In the genomic region with DNA sequence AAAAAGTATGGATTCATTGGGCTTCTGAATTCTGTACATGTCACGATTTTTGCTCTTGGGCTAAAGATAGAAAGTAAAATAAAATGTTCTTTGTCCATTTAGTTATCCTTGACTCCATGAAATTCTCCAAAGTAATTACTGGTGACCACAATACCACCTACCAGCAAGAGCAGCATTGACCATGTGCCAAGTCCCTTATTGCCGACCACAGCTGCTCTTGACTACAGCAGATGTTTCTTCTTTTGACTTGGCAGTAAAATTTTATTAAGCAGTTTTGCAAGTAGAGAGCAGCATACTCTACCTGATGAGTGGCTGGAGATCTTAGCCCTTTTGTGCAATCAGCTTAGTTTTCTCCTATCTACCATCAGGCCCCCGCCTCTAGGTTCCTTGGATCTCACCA, we compare ENCODE assay signal across 1 cellular context.
TF ChIP-seq lines count a peak whose summit lies in the region.

No MANE protein-coding gene starts in this region.

TF ChIP-seq in HepG2, 621 proteins besides CTCF, POLR2A, EP300 and RAD21 (continued from another document):
- TF ChIP-seq, protein P1, sequence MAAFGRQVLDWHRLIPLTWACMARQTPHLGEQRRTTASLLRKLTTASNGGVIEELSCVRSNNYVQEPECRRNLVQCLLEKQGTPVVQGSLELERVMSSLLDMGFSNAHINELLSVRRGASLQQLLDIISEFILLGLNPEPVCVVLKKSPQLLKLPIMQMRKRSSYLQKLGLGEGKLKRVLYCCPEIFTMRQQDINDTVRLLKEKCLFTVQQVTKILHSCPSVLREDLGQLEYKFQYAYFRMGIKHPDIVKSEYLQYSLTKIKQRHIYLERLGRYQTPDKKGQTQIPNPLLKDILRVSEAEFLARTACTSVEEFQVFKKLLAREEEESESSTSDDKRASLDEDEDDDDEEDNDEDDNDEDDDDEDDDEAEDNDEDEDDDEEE (CRISPR knock-in tag; IDR thresholded peaks at IDR 0.05) = no peak
- TF ChIP-seq ZNF441 (CRISPR knock-in tag; IDR thresholded peaks at IDR 0.05; ENCODE audit: borderline replicate concordance) (no peak), HDAC2 (CRISPR knock-in tag; IDR thresholded peaks at IDR 0.05) (no peak), ZNF672 (CRISPR knock-in tag; IDR thresholded peaks at IDR 0.05) (no peak), RFX3 (CRISPR knock-in tag; IDR thresholded peaks at IDR 0.05) (no peak)
- TF ChIP-seq, protein P2, sequence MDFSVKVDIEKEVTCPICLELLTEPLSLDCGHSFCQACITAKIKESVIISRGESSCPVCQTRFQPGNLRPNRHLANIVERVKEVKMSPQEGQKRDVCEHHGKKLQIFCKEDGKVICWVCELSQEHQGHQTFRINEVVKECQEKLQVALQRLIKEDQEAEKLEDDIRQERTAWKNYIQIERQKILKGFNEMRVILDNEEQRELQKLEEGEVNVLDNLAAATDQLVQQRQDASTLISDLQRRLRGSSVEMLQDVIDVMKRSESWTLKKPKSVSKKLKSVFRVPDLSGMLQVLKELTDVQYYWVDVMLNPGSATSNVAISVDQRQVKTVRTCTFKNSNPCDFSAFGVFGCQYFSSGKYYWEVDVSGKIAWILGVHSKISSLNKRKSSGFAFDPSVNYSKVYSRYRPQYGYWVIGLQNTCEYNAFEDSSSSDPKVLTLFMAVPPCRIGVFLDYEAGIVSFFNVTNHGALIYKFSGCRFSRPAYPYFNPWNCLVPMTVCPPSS (IDR thresholded peaks at IDR 0.05) = no peak
